10 cellular contexts compared by ENCODE assay signal in genomic region chr11:3123761-3124733, GRCh38. TPM values are rescaled to one million over a fixed set of nuclear protein-coding genes. Genes with fewer than 3 reads are reported as not detected.
A peak's percentile ranks its signal among the peaks of the same experiment; 100 is the strongest.
DNase-seq lines count a peak whose midpoint lies in the region; ATAC-seq, FAIRE-seq and TF ChIP-seq lines count a peak whose summit lies in the region.
"Had no signal": no experiment of that assay in that cellular context is flagged by ENCODE, and none has a peak within 500 bp of the region (broad histone marks: within the 10 kb centered on the region; RNA-seq: fewer than 3 reads in every experiment).

No MANE protein-coding gene starts in this region.

- no peaks in the 10 kb centered on the region for H3K9me3 Mint-ChIP-seq in T-helper 2 cell treated with Interferon-gamma antibody and Interleukin-4, amounts not matched to agents 5 μg/mL and 100 μg/mL, for 36 hours
- H3K9me3 Mint-ChIP-seq in CD4-positive, alpha-beta memory T cell: peaks cover 0 to 2% (median 0%) of the 10 kb centered on the region in 8 donors
- H3K9me3 Mint-ChIP-seq: activated naive CD8-positive, alpha-beta T cell treated with anti-CD3 and anti-CD28 coated beads, Interleukin-2, amount 10 ng/mL, durations not matched to agents 7 days and 5 days had no signal

- H3K36me3 ChIP-seq in H7 (replicated peaks; ENCODE audit: control insufficient read depth, insufficient read depth, low read length) (no peaks in the 10 kb centered on the region), skeletal muscle satellite cell (ENCODE audit: insufficient read depth, low read length) (peaks cover 25% of the 10 kb centered on the region)
- no peaks in the 10 kb centered on the region for H3K36me3 ChIP-seq in CD4-positive, alpha-beta memory T cell (ENCODE audit: insufficient read depth, low read length)

- intact Hi-C loops in Right ventricle myocardium superior (cut with DNase I): no loop called here
- intact Hi-C loops in CD4-positive, alpha-beta memory T cell (cut with micrococcal nuclease): no loop called here

- DNase-seq in H7 (peak; percentile 22), T-helper 17 cell (peak in 2 of 3 donors; percentile 4 to 5), Right ventricle myocardium superior (peak; percentile 91), GM12891 (ENCODE audit: insufficient read length, low spot score) (no peak), G401 (ENCODE audit: low spot score) (no peak)
- no peak for DNase-seq in T-helper 2 cell treated with Interferon-gamma antibody and Interleukin-4, amounts not matched to agents 5 μg/mL and 100 μg/mL, for 36 hours (ENCODE audit: low spot score)
- no peak for DNase-seq in CD4-positive, alpha-beta memory T cell
- DNase-seq: activated naive CD8-positive, alpha-beta T cell treated with anti-CD3 and anti-CD28 coated beads, Interleukin-2, amount 10 ng/mL, durations not matched to agents 7 days and 5 days had no signal

- FAIRE-seq in GM12891 (lab: Jason Lieb, UNC): no peak
- FAIRE-seq: H1 had no signal

- CTCF ChIA-PET in CD4-positive, alpha-beta memory T cell (lab: Charles Lee; ENCODE audit: partially characterized antibody): no interaction called here

- H3K27me3 ChIP-seq in H7 (ENCODE audit: control insufficient read depth, insufficient read depth, low read length) (no peaks in the 10 kb centered on the region), skeletal muscle satellite cell (ENCODE audit: control insufficient read depth, insufficient read depth, low read length) (no peaks in the 10 kb centered on the region)
- H3K27me3 ChIP-seq in CD4-positive, alpha-beta memory T cell (ENCODE audit: insufficient read depth, low read length): no peaks in the 10 kb centered on the region

- H3K27me3 Mint-ChIP-seq in T-helper 17 cell: no peaks in the 10 kb centered on the region
- no peaks in the 10 kb centered on the region for H3K27me3 Mint-ChIP-seq in T-helper 2 cell treated with Interferon-gamma antibody and Interleukin-4, amounts not matched to agents 5 μg/mL and 100 μg/mL, for 36 hours (ENCODE audit: low read depth)
- H3K27me3 Mint-ChIP-seq in CD4-positive, alpha-beta memory T cell: no peaks in the 10 kb centered on the region
- H3K27me3 Mint-ChIP-seq: activated naive CD8-positive, alpha-beta T cell treated with anti-CD3 and anti-CD28 coated beads, Interleukin-2, amount 10 ng/mL, durations not matched to agents 7 days and 5 days had no signal

- H3K4me1 Mint-ChIP-seq in T-helper 17 cell: no peaks in the 10 kb centered on the region
- no peaks in the 10 kb centered on the region for H3K4me1 Mint-ChIP-seq in T-helper 2 cell treated with Interferon-gamma antibody and Interleukin-4, amounts not matched to agents 5 μg/mL and 100 μg/mL, for 36 hours (ENCODE audit: low read depth)
- no peaks in the 10 kb centered on the region for H3K4me1 Mint-ChIP-seq in CD4-positive, alpha-beta memory T cell

- POLR2A ChIA-PET in CD4-positive, alpha-beta memory T cell (lab: Charles Lee; ENCODE audit: partially characterized antibody): no interaction called here

- no peak overlapping the region for H3K27ac Mint-ChIP-seq in T-helper 17 cell
- H3K27ac Mint-ChIP-seq in T-helper 2 cell treated with Interferon-gamma antibody and Interleukin-4, amounts not matched to agents 5 μg/mL and 100 μg/mL, for 36 hours: no peak overlapping the region
- no peak overlapping the region for H3K27ac Mint-ChIP-seq in CD4-positive, alpha-beta memory T cell
- H3K27ac Mint-ChIP-seq: activated naive CD8-positive, alpha-beta T cell treated with anti-CD3 and anti-CD28 coated beads, Interleukin-2, amount 10 ng/mL, durations not matched to agents 7 days and 5 days had no signal

- H3K4me3 Mint-ChIP-seq in T-helper 17 cell: no peak overlapping the region
- H3K4me3 Mint-ChIP-seq in T-helper 2 cell treated with Interferon-gamma antibody and Interleukin-4, amounts not matched to agents 5 μg/mL and 100 μg/mL, for 36 hours: no peak overlapping the region
- no peak overlapping the region for H3K4me3 Mint-ChIP-seq in CD4-positive, alpha-beta memory T cell
- H3K4me3 Mint-ChIP-seq: activated naive CD8-positive, alpha-beta T cell treated with anti-CD3 and anti-CD28 coated beads, Interleukin-2, amount 10 ng/mL, durations not matched to agents 7 days and 5 days had no signal

- in situ Hi-C loops in G401 (cut with HindIII; ENCODE audit: low sequenced_read_pairs): no loop called here

- H3K9ac ChIP-seq in skeletal muscle satellite cell (ENCODE audit: low read depth, low read length): peak overlapping the region; percentile 40

- TF ChIP-seq POLR2A in GM12891 (IDR thresholded peaks at IDR 0.05; ENCODE audit: low read depth, low read length): no peak

- H3K4me3 ChIP-seq in H7 (ENCODE audit: insufficient read depth, low read depth, low read length) (no peak overlapping the region), skeletal muscle satellite cell (ENCODE audit: low read length) (no peak overlapping the region)
- no peak overlapping the region for H3K4me3 ChIP-seq in CD4-positive, alpha-beta memory T cell (ENCODE audit: low read length in 2 of 2)

- H3K4me2 ChIP-seq in skeletal muscle satellite cell (ENCODE audit: low read length): peak overlapping the region; percentile 2

- ATAC-seq in T-helper 17 cell (no peak), Right ventricle myocardium superior (ENCODE audit: poor library complexity) (peak; percentile 74)

- no peaks in the 10 kb centered on the region for H3K9me3 ChIP-seq in T-helper 17 cell (ENCODE audit: control insufficient read depth, low read length, poor library complexity, severe bottlenecking)
- H3K9me3 ChIP-seq in skeletal muscle satellite cell (replicated peaks; ENCODE audit: low read length): no peaks in the 10 kb centered on the region
- H3K9me3 ChIP-seq in CD4-positive, alpha-beta memory T cell (ENCODE audit: control insufficient read depth in 1 of 2, low read length in 2 of 2): no peaks in the 10 kb centered on the region

- H3K27ac ChIP-seq in CD4-positive, alpha-beta memory T cell (ENCODE audit: low read depth, low read length): no peak overlapping the region

- no peaks in the 10 kb centered on the region for H3K36me3 Mint-ChIP-seq in T-helper 17 cell (ENCODE audit: low read depth)
- no peaks in the 10 kb centered on the region for H3K36me3 Mint-ChIP-seq in T-helper 2 cell treated with Interferon-gamma antibody and Interleukin-4, amounts not matched to agents 5 μg/mL and 100 μg/mL, for 36 hours (ENCODE audit: low read depth)
- H3K36me3 Mint-ChIP-seq in CD4-positive, alpha-beta memory T cell: no peaks in the 10 kb centered on the region
- H3K36me3 Mint-ChIP-seq: activated naive CD8-positive, alpha-beta T cell treated with anti-CD3 and anti-CD28 coated beads, Interleukin-2, amount 10 ng/mL, durations not matched to agents 7 days and 5 days had no signal

- H3K4me1 ChIP-seq in skeletal muscle satellite cell (ENCODE audit: control insufficient read depth, insufficient read depth, low read length): peaks cover 20% of the 10 kb centered on the region
- no peaks in the 10 kb centered on the region for H3K4me1 ChIP-seq in CD4-positive, alpha-beta memory T cell (ENCODE audit: insufficient read depth, low read length)

TF ChIP-seq in GM12891, 5 proteins besides CTCF, POLR2A, EP300 and RAD21:
- TF ChIP-seq PAX5 (IDR thresholded peaks at IDR 0.05; ENCODE audit: insufficient read depth, low read length, severe bottlenecking) (no peak), TAF1 (IDR thresholded peaks at IDR 0.05; ENCODE audit: low read depth, low read length) (no peak), POLR2AphosphoS5 (IDR thresholded peaks at IDR 0.05; ENCODE audit: low read depth, low read length) (no peak), SPI1 (IDR thresholded peaks at IDR 0.05; ENCODE audit: low read depth, low read length) (no peak), POU2F2 (IDR thresholded peaks at IDR 0.05; ENCODE audit: low read depth, low read length) (no peak)

RNA-seq across cellular contexts. Expression of gene OSBPL5, which starts 41.1 kb away (rescaled TPM):
- 21.1 and 23.7 TPM in 2 replicates for total RNA-seq in H7 (2014; rRNA removed; shearing (Covaris generic))
- total RNA-seq in T-helper 17 cell (1 to 10 TPM; 6.8 to 8.1 TPM), Right ventricle myocardium superior (15.3 TPM)
- 35.0 and 37.1 TPM in 2 replicates for total RNA-seq in skeletal muscle satellite cell (2012; rRNA removed)
- polyA plus RNA-seq in GM12891 (2012; ENCODE audit: low read depth, missing spikeins): not detected
- total RNA-seq in G401 (2014; rRNA removed; shearing (Covaris generic)): 13.2 and 16.2 TPM in 2 replicates
- total RNA-seq in CD4-positive, alpha-beta memory T cell: 1 to 10 TPM; 4.5 to 5.2 TPM
- polyA plus RNA-seq in CD4-positive, alpha-beta memory T cell: 1 to 10 TPM in 1 of 2 donors, under 1 TPM in 1; 0.75 to 1.2 TPM

Comparison
In these comparisons a context has a peak if more than half of its experiments do, and no peak if none do; other contexts are left out.
1. DNase-seq: peak in H7 (single experiment), T-helper 17 cell (2 of 3) and Right ventricle myocardium superior (single experiment); none in GM12891 (single experiment), G401 (single experiment), T-helper 2 cell treated with Interferon-gamma antibody and Interleukin-4, amounts not matched to agents 5 μg/mL and 100 μg/mL, for 36 hours (single experiment) and CD4-positive, alpha-beta memory T cell (0 of 5).